1 cellular context compared by ENCODE assay signal in genomic region chr20:63794614-63795013, GRCh38.
TF ChIP-seq lines count a peak whose summit lies in the region.

No MANE protein-coding gene starts in this region.

TF ChIP-seq in H1, 55 proteins besides CTCF, POLR2A, EP300 and RAD21:
- TF ChIP-seq SP2 (IDR thresholded peaks at IDR 0.05; ENCODE audit: low read length), result no peak
- no peak for TF ChIP-seq ASH2L (IDR thresholded peaks at IDR 0.05; ENCODE audit: low read length)
- no peak for TF ChIP-seq KDM5A (IDR thresholded peaks at IDR 0.05; ENCODE audit: low read length)
- TF ChIP-seq EZH2 (IDR thresholded peaks at IDR 0.05; ENCODE audit: low read depth, low read length, severe bottlenecking), result no peak
- no peak for TF ChIP-seq RBBP5 (IDR thresholded peaks at IDR 0.05; ENCODE audit: borderline replicate concordance, low read depth, low read length)
- TF ChIP-seq CTBP2 (IDR thresholded peaks at IDR 0.05; ENCODE audit: borderline replicate concordance, insufficient read depth, insufficient read length, low read length), result no peak
- TF ChIP-seq TEAD4 (IDR thresholded peaks at IDR 0.05; ENCODE audit: low read depth, low read length), result no peak
- TF ChIP-seq SAP30 (IDR thresholded peaks at IDR 0.05; ENCODE audit: insufficient read depth, insufficient replicate concordance, low read length), result no peak
- no peak for TF ChIP-seq BACH1 (IDR thresholded peaks at IDR 0.05; ENCODE audit: low read length)
- no peak for TF ChIP-seq SIRT6 (IDR thresholded peaks at IDR 0.05; ENCODE audit: low read length)
- no peak for TF ChIP-seq TBP (IDR thresholded peaks at IDR 0.05; ENCODE audit: low read depth, low read length)
- TF ChIP-seq RXRA (IDR thresholded peaks at IDR 0.05; ENCODE audit: insufficient read depth, low read depth, low read length), result no peak
- no peak for TF ChIP-seq SIN3A (conservative IDR thresholded peaks at IDR 0.05 in 1 of 2, IDR thresholded peaks at IDR 0.05 in 1 of 2; ENCODE audit: low read depth in 1 of 2, low read length in 2 of 2)
- TF ChIP-seq YY1 (IDR thresholded peaks at IDR 0.05; ENCODE audit: low read depth, low read length), result no peak
